ENCODE assay signal across 25 cellular contexts in genomic region chr3:123110238-123110952, GRCh38. TPM values are rescaled to one million over a fixed set of nuclear protein-coding genes. Genes with fewer than 3 reads are reported as not detected.
DNase-seq lines count a peak whose midpoint lies in the region; ATAC-seq, FAIRE-seq and TF ChIP-seq lines count a peak whose summit lies in the region.
"Had no signal": no experiment of that assay in that cellular context is flagged by ENCODE, and none has a peak within 500 bp of the region (broad histone marks: within the 10 kb centered on the region; RNA-seq: fewer than 3 reads in every experiment).

No MANE protein-coding gene starts in this region.

- H3K56ac ChIP-seq in mesendoderm (ENCODE audit: low read length), result no peak overlapping the region

- H3K9me3 ChIP-seq in Loucy (ENCODE audit: insufficient read depth, low read depth, low read length), result no peaks in the 10 kb centered on the region
- H3K9me3 ChIP-seq in NT2/D1 (ENCODE audit: insufficient read depth, low read length), result no peaks in the 10 kb centered on the region
- no peaks in the 10 kb centered on the region for H3K9me3 ChIP-seq in left lung
- H3K9me3 ChIP-seq: upper lobe of left lung had no signal

- no peaks in the 10 kb centered on the region for H4K20me1 ChIP-seq in Loucy (ENCODE audit: insufficient read depth, low read length, poor library complexity, severe bottlenecking)

- no peaks in the 10 kb centered on the region for H3K9me3 Mint-ChIP-seq in naive B cell
- H3K9me3 Mint-ChIP-seq: activated CD4-positive, alpha-beta memory T cell treated with anti-CD3 and anti-CD28 coated beads, Interleukin-2, amount 10 ng/mL, durations not matched to agents 7 days and 5 days; activated naive CD4-positive, alpha-beta T cell treated with anti-CD3 and anti-CD28 coated beads for 36 hours; CD8-positive, alpha-beta memory T cell; endodermal cell; nephron progenitor cell had no signal

- peak; percentile 96 for FAIRE-seq in D721Med (lab: Jason Lieb, UNC)
- FAIRE-seq: H1, K562, small intestine had no signal

- peaks cover 4% of the 10 kb centered on the region; the same call in 1 of the 2 replicates for H3F3A ChIP-seq in Loucy (ENCODE audit: low read depth)

- no peak overlapping the region for H3K4ac ChIP-seq in mesendoderm (ENCODE audit: low read depth, low read length)

- H2AFZ ChIP-seq in Loucy (ENCODE audit: low read length), result no peak overlapping the region

- H2AK5ac ChIP-seq in mesendoderm (ENCODE audit: low read length), result no peak overlapping the region

- no peak overlapping the region for H2BK5ac ChIP-seq in mesendoderm (ENCODE audit: low read length)

- TF ChIP-seq CTCF in D721Med (IDR thresholded peaks at IDR 0.05; ENCODE audit: insufficient read depth, missing control alignments), result no peak
- TF ChIP-seq CTCF in Loucy (conservative IDR thresholded peaks at IDR 0.05; ENCODE audit: low read length), result no peak
- no peak for TF ChIP-seq CTCF in left lung (IDR thresholded peaks at IDR 0.05)

- no peak overlapping the region for H3K18ac ChIP-seq in mesendoderm (ENCODE audit: low read length)

- intact Hi-C loops in left lung (cut with DNase I), result no loop called here

- no peak overlapping the region for H3K23ac ChIP-seq in mesendoderm (ENCODE audit: low read length)

- H3K4me3 ChIP-seq in Loucy (ENCODE audit: low read length, poor library complexity, severe bottlenecking) (peak overlapping the region; percentile 67), NT2/D1 (ENCODE audit: insufficient read length, low read depth) (no peak overlapping the region), left lung (no peak overlapping the region), mesendoderm (ENCODE audit: low read length) (no peak overlapping the region)
- H3K4me3 ChIP-seq: K562, upper lobe of left lung had no signal

- no peak overlapping the region for H2BK120ac ChIP-seq in mesendoderm (ENCODE audit: low read depth, low read length)

- H2BK15ac ChIP-seq in mesendoderm (replicated peaks; ENCODE audit: low read depth), result no peak overlapping the region

- ATAC-seq in naive B cell (ENCODE audit: low read depth in 2 of 2) (peak in 1 of 2 donors; percentile 22), left lung (no peak)
- ATAC-seq: K562, left lobe of liver had no signal

- H3K4me2 ChIP-seq in Loucy (ENCODE audit: low read depth, low read length, poor library complexity, severe bottlenecking), result peak overlapping the region; percentile 71
- H3K4me2 ChIP-seq in mesendoderm (ENCODE audit: low read length), result no peak overlapping the region

- H3K27me3 ChIP-seq in Loucy (ENCODE audit: insufficient read depth, low read length, poor library complexity, severe bottlenecking) (no peaks in the 10 kb centered on the region), NT2/D1 (ENCODE audit: insufficient read depth, insufficient read length) (no peaks in the 10 kb centered on the region), left lung (no peaks in the 10 kb centered on the region), mesendoderm (ENCODE audit: insufficient read depth, low read length, poor library complexity) (no peaks in the 10 kb centered on the region)
- H3K27me3 ChIP-seq: upper lobe of left lung had no signal

- no peaks in the 10 kb centered on the region for H3K9me2 ChIP-seq in Loucy (replicated peaks; ENCODE audit: low read depth, low read length)

- H3K9ac ChIP-seq in Loucy (ENCODE audit: low read depth, low read length, poor library complexity, severe bottlenecking) (peak overlapping the region; percentile 72), NT2/D1 (ENCODE audit: insufficient read length, low read depth) (peak overlapping the region; percentile 34), mesendoderm (ENCODE audit: low read length) (no peak overlapping the region)

- no CpG with 5 or more reads among the region's 18 CpGs for WGBS in mesendoderm (ENCODE audit: extremely low coverage, insufficient coverage, low lambda C conversion rate)

- no peaks in the 10 kb centered on the region for H3K36me3 Mint-ChIP-seq in naive B cell

- H3K4me3 Mint-ChIP-seq in naive B cell, result peak overlapping the region in 7 of 8 donors; percentile 33 to 85 (median 62)
- H3K4me3 Mint-ChIP-seq: activated CD4-positive, alpha-beta memory T cell treated with anti-CD3 and anti-CD28 coated beads, Interleukin-2, amount 10 ng/mL, durations not matched to agents 7 days and 5 days; activated naive CD4-positive, alpha-beta T cell treated with anti-CD3 and anti-CD28 coated beads for 36 hours; CD8-positive, alpha-beta memory T cell; endodermal cell; nephron progenitor cell had no signal

- H4K5ac ChIP-seq in mesendoderm (ENCODE audit: low read length), result no peak overlapping the region

- no peak for DNase-seq in D721Med (ENCODE audit: insufficient read length, low spot score)
- DNase-seq in NT2/D1 (ENCODE audit: low read depth, low spot score), result no peak
- DNase-seq in naive B cell, result no peak
- DNase-seq in left lung, result no peak
- DNase-seq in dedifferentiated amniotic fluid mesenchymal stem cell (ENCODE audit: extremely low spot score), result no peak
- DNase-seq in germinal center (ENCODE audit: low spot score), result no peak
- no peak for DNase-seq in mesendoderm
- DNase-seq: activated CD4-positive, alpha-beta memory T cell treated with anti-CD3 and anti-CD28 coated beads, Interleukin-2, amount 10 ng/mL, durations not matched to agents 7 days and 5 days; activated CD4-positive, CD25-positive, alpha-beta regulatory T cell; activated naive CD4-positive, alpha-beta T cell treated with anti-CD3 and anti-CD28 coated beads for 36 hours; activated T-cell treated with anti-CD3 and anti-CD28 coated beads, Interleukin-2, amount 50 U/mL, for 1 hour; CD8-positive, alpha-beta memory T cell; endodermal cell; head of caudate nucleus; midbrain; NCI-H187 treated with DMSO at 0.1 percent for 48 hours; NCI-H774; nephron progenitor cell; small intestine; stimulated activated CD4-positive, alpha-beta T cell treated with anti-CD3 and anti-CD28 coated beads, Interleukin-4, amount 100 ng/mL, for 4 hours had no signal

- peaks cover 51 to 63% (median 52%) of the 10 kb centered on the region in 3 donors for H3K4me1 Mint-ChIP-seq in naive B cell

- H3K79me1 ChIP-seq in mesendoderm (ENCODE audit: low read length), result peaks cover 2% of the 10 kb centered on the region

- H3K36me3 ChIP-seq in Loucy (ENCODE audit: insufficient read depth, low read length) (peaks cover 59% of the 10 kb centered on the region; the same call in 1 of the 2 replicates), NT2/D1 (ENCODE audit: insufficient read depth, insufficient read length, low read length) (peaks cover 84% of the 10 kb centered on the region), left lung (peaks cover 0 to 89% of the 10 kb centered on the region in 2 donors), mesendoderm (ENCODE audit: control insufficient read depth, insufficient read depth, low read length) (peaks cover 12% of the 10 kb centered on the region)

- H3K79me2 ChIP-seq in Loucy (ENCODE audit: insufficient read depth, low read length) (peaks cover 21% of the 10 kb centered on the region; the same call in 1 of the 2 replicates), mesendoderm (ENCODE audit: control insufficient read depth, insufficient read depth, low read length) (no peaks in the 10 kb centered on the region)

- H3K4me1 ChIP-seq in Loucy (ENCODE audit: insufficient read depth, low read length, poor library complexity, severe bottlenecking) (peaks cover 56% of the 10 kb centered on the region), NT2/D1 (ENCODE audit: insufficient read depth, insufficient read length) (no peaks in the 10 kb centered on the region), left lung (no peaks in the 10 kb centered on the region), mesendoderm (ENCODE audit: control insufficient read depth, low read depth, low read length) (no peaks in the 10 kb centered on the region)

- no peak overlapping the region for H4K8ac ChIP-seq in mesendoderm (ENCODE audit: low read depth, low read length)

- H3K27ac Mint-ChIP-seq in naive B cell, result peak overlapping the region in 3 of 6 donors; percentile 52 to 76 (median 76)
- H3K27ac Mint-ChIP-seq: activated CD4-positive, alpha-beta memory T cell treated with anti-CD3 and anti-CD28 coated beads, Interleukin-2, amount 10 ng/mL, durations not matched to agents 7 days and 5 days; activated naive CD4-positive, alpha-beta T cell treated with anti-CD3 and anti-CD28 coated beads for 36 hours; endodermal cell; nephron progenitor cell had no signal

- no peak overlapping the region for H3K27ac ChIP-seq in left lung
- H3K27ac ChIP-seq in mesendoderm (ENCODE audit: low read depth, low read length), result no peak overlapping the region
- H3K27ac ChIP-seq: upper lobe of left lung had no signal

- H3K27me3 Mint-ChIP-seq in naive B cell, result no peaks in the 10 kb centered on the region
- H3K27me3 Mint-ChIP-seq: activated CD4-positive, alpha-beta memory T cell treated with anti-CD3 and anti-CD28 coated beads, Interleukin-2, amount 10 ng/mL, durations not matched to agents 7 days and 5 days; CD8-positive, alpha-beta memory T cell had no signal

RNA-seq across cellular contexts. Expression of gene PDIA5, which starts 43.6 kb away (rescaled TPM):
- 1 to 10 TPM; 1.7 to 4.4 (median 2.2) TPM for polyA plus RNA-seq in naive B cell (ENCODE audit: low read depth in 6 of 6)
- total RNA-seq in left lung, result 10 to 100 TPM; 30.3 to 44.8 TPM
- 28.4 TPM for polyA plus RNA-seq in mesendoderm (2013, experiment 1 of 2)
- 27.6 TPM for polyA plus RNA-seq in mesendoderm (2013, experiment 2 of 2)
